ENCODE assay signal across 1 cellular context in the genomic region with DNA sequence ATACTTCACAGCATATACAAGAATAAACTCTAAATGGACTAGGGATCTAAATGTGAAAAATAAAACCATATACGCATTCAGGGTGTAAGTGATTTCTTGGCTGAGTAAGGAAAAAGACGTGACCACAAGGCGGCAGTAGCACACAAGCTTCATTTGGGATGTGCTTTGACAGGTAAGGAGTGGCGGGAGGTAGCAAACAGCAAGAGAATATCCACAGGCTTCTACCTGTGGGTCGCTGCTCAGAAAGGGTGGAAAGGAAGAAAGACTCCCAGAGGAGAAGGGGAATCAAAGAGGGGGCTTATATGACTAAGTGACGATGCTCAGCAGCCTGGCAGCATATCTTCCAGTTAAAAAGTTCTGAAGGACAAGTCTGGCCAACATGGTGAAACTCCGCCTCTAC.
TF ChIP-seq lines count a peak whose summit lies in the region.

No MANE protein-coding gene starts in this region.

TF ChIP-seq in K562, 482 proteins besides CTCF, POLR2A, EP300 and RAD21:
- TF ChIP-seq, protein P1, sequence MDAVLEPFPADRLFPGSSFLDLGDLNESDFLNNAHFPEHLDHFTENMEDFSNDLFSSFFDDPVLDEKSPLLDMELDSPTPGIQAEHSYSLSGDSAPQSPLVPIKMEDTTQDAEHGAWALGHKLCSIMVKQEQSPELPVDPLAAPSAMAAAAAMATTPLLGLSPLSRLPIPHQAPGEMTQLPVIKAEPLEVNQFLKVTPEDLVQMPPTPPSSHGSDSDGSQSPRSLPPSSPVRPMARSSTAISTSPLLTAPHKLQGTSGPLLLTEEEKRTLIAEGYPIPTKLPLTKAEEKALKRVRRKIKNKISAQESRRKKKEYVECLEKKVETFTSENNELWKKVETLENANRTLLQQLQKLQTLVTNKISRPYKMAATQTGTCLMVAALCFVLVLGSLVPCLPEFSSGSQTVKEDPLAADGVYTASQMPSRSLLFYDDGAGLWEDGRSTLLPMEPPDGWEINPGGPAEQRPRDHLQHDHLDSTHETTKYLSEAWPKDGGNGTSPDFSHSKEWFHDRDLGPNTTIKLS (IDR thresholded peaks at IDR 0.05; ENCODE audit: borderline replicate concordance, low read depth): no peak
- TF ChIP-seq, protein P2, sequence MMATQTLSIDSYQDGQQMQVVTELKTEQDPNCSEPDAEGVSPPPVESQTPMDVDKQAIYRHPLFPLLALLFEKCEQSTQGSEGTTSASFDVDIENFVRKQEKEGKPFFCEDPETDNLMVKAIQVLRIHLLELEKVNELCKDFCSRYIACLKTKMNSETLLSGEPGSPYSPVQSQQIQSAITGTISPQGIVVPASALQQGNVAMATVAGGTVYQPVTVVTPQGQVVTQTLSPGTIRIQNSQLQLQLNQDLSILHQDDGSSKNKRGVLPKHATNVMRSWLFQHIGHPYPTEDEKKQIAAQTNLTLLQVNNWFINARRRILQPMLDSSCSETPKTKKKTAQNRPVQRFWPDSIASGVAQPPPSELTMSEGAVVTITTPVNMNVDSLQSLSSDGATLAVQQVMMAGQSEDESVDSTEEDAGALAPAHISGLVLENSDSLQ (IDR thresholded peaks at IDR 0.05): 0 out of 2 replicates have a peak, but pooled peaks have one; percentile 13
- no peak for TF ChIP-seq CXXC5 (CRISPR knock-in tag; IDR thresholded peaks at IDR 0.05)
- TF ChIP-seq MAFF (IDR thresholded peaks at IDR 0.05; ENCODE audit: low read length): 0 out of 2 replicates have a peak, but pooled peaks have one; percentile 5
- TF ChIP-seq, protein P3, sequence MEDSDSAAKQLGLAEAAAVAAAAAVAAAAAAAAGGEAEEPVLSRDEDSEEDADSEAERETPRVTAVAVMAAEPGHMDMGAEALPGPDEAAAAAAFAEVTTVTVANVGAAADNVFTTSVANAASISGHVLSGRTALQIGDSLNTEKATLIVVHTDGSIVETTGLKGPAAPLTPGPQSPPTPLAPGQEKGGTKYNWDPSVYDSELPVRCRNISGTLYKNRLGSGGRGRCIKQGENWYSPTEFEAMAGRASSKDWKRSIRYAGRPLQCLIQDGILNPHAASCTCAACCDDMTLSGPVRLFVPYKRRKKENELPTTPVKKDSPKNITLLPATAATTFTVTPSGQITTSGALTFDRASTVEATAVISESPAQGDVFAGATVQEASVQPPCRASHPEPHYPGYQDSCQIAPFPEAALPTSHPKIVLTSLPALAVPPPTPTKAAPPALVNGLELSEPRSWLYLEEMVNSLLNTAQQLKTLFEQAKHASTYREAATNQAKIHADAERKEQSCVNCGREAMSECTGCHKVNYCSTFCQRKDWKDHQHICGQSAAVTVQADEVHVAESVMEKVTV (CRISPR knock-in tag; IDR thresholded peaks at IDR 0.05): peak; percentile 48; the same call in 1 of the 2 replicates
- TF ChIP-seq SMC3 (conservative IDR thresholded peaks at IDR 0.05; ENCODE audit: insufficient read depth, low read depth, low read length): peak; percentile 73
- TF ChIP-seq, protein P4, sequence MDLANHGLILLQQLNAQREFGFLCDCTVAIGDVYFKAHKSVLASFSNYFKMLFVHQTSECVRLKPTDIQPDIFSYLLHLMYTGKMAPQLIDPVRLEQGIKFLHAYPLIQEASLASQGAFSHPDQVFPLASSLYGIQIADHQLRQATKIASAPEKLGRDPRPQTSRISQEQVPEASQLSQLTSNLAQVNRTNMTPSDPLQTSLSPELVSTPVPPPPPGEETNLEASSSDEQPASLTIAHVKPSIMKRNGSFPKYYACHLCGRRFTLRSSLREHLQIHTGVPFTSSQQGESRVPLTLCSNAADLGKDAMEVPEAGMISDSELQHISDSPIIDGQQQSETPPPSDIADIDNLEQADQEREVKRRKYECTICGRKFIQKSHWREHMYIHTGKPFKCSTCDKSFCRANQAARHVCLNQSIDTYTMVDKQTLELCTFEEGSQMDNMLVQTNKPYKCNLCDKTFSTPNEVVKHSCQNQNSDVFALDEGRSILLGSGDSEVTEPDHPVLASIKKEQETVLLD (IDR thresholded peaks at IDR 0.05): no peak
- no peak for TF ChIP-seq DPF2 (IDR thresholded peaks at IDR 0.05)
- no peak for TF ChIP-seq SRSF3 (IDR thresholded peaks at IDR 0.05; ENCODE audit: insufficient read depth, low read length)
- TF ChIP-seq SNRNP70 (optimal IDR thresholded peaks at IDR 0.05; ENCODE audit: low read depth, low read length): no peak
- TF ChIP-seq SRSF9 (IDR thresholded peaks at IDR 0.05; ENCODE audit: borderline replicate concordance, low read depth, low read length): no peak
- TF ChIP-seq NCOA4 (IDR thresholded peaks at IDR 0.05; ENCODE audit: partially characterized antibody): no peak
